Comparison of ENCODE assay signal across 13 cellular contexts in genomic region chr11:126477526-126478275, GRCh38.
DNase-seq lines count a peak whose midpoint lies in the region; ATAC-seq, FAIRE-seq and TF ChIP-seq lines count a peak whose summit lies in the region.
"Had no signal": no experiment of that assay in that cellular context is flagged by ENCODE, and none has a peak within 500 bp of the region (broad histone marks: within the 10 kb centered on the region; RNA-seq: fewer than 3 reads in every experiment).

No MANE protein-coding gene starts in this region.

- no peaks in the 10 kb centered on the region for H4K20me1 ChIP-seq in GM12878 (ENCODE audit: control insufficient read depth, insufficient read depth)

- CTCF ChIA-PET in CD8-positive, alpha-beta memory T cell (lab: Charles Lee) = interaction anchor here (1.2 to 3.4 kb wide), 2 partner anchors 37 to 167 kb away, joined by 4 to 39 read pairs; no protein-coding TSS in a partner anchor
- CTCF ChIA-PET in GM12878 (lab: Yijun Ruan, JAX) = interaction anchor here (0.7 to 1.0 kb wide), 3 partner anchors 35 to 167 kb away, joined by 3 to 6 read pairs (median 4); no protein-coding TSS in a partner anchor

- peak overlapping the region in 6 of 7 donors; percentile 20 to 82 (median 62) for H3K4me3 Mint-ChIP-seq in CD8-positive, alpha-beta memory T cell

- SMC1A ChIA-PET in GM12878 (lab: Charles Lee; ENCODE audit: uncharacterized antibody, unreplicated experiment) = interaction anchor here (4.3 kb wide), 1 partner anchor 168 kb away, joined by 78 read pairs; no protein-coding TSS in a partner anchor

- H3K9me3 ChIP-seq in CD8-positive, alpha-beta memory T cell (ENCODE audit: low read length) = no peaks in the 10 kb centered on the region
- no peaks in the 10 kb centered on the region for H3K9me3 ChIP-seq in GM12878 (replicated peaks; ENCODE audit: control insufficient read depth, insufficient read depth, low read length)
- H3K9me3 ChIP-seq: SJCRH30 had no signal

- no peak for DNase-seq in CD8-positive, alpha-beta memory T cell
- DNase-seq in GF-D8 (lab: John Stamatoyannopoulos, UW) = peak; percentile 60
- DNase-seq in NCI-H510A (lab: John Stamatoyannopoulos, UW) = peak; percentile 82
- DNase-seq in GM12878 (ENCODE audit: low read depth, low spot score) = no peak
- DNase-seq in CD1c-positive myeloid dendritic cell (ENCODE audit: extremely low spot score) = no peak
- DNase-seq in NCI-H2196 (lab: John Stamatoyannopoulos, UW; ENCODE audit: unreplicated experiment) = no peak
- DNase-seq: kidney, NCI-H446 treated with DMSO at 0.1 percent for 48 hours, SJCRH30 had no signal

- peak overlapping the region in 5 of 8 donors; percentile 39 to 92 (median 88) for H3K27ac Mint-ChIP-seq in CD8-positive, alpha-beta memory T cell

- peaks cover 15 to 28% (median 25%) of the 10 kb centered on the region in 3 donors for H3K4me1 Mint-ChIP-seq in CD8-positive, alpha-beta memory T cell

- no peak overlapping the region for H3K27ac ChIP-seq in CD8-positive, alpha-beta memory T cell (ENCODE audit: low read depth, low read length)
- H3K27ac ChIP-seq in GM12878 (ENCODE audit: control insufficient read depth, insufficient read depth) = no peak overlapping the region
- H3K27ac ChIP-seq: cardiac muscle cell, SJCRH30 had no signal

- H3K36me3 Mint-ChIP-seq in CD8-positive, alpha-beta memory T cell = no peaks in the 10 kb centered on the region

- no peaks in the 10 kb centered on the region for H3K36me3 ChIP-seq in CD8-positive, alpha-beta memory T cell (ENCODE audit: insufficient read depth, low read length)
- H3K36me3 ChIP-seq in GM12878 (ENCODE audit: control insufficient read depth in 2 of 2, insufficient read depth in 2 of 2, low read length in 1 of 2) = no peaks in the 10 kb centered on the region
- H3K36me3 ChIP-seq: cardiac muscle cell, SJCRH30 had no signal

- H2AFZ ChIP-seq in GM12878 (ENCODE audit: control insufficient read depth, low read depth, low read length) = peak overlapping the region; percentile 51

- no peak for TF ChIP-seq EP300 in GM12878 (IDR thresholded peaks at IDR 0.05; ENCODE audit: borderline replicate concordance in 1 of 2, control insufficient read depth in 1 of 2, low read depth in 2 of 2, low read length in 2 of 2)

- RAD21 ChIA-PET in GM12878 (lab: Charles Lee; ENCODE audit: unreplicated experiment) = no interaction called here

- TF ChIP-seq POLR2A in GM12878 (IDR thresholded peaks at IDR 0.05; ENCODE audit: low read depth, low read length) = no peak

- peaks cover 0 to 3% of the 10 kb centered on the region in 2 donors for H3K27me3 Mint-ChIP-seq in CD8-positive, alpha-beta memory T cell

- H3K4me2 ChIP-seq in GM12878 (ENCODE audit: control insufficient read depth, insufficient read depth) = peak overlapping the region; percentile 44

- no peak for FAIRE-seq in GM12878 (lab: Jason Lieb, UNC)
- FAIRE-seq: kidney had no signal

- POLR2A ChIA-PET in CD8-positive, alpha-beta memory T cell (lab: Charles Lee) = no interaction called here
- POLR2A ChIA-PET in GM12878 (lab: Charles Lee) = no interaction called here

- H3K4me3 ChIP-seq in CD8-positive, alpha-beta memory T cell (ENCODE audit: low read length) = no peak overlapping the region
- no peak overlapping the region for H3K4me3 ChIP-seq in GM12878
- H3K4me3 ChIP-seq: cardiac muscle cell, SJCRH30, skin epidermis had no signal

- TF ChIP-seq RAD21 in GM12878 (IDR thresholded peaks at IDR 0.05; ENCODE audit: insufficient read depth, low read depth, low read length) = no peak

- peak; percentile 43 for ATAC-seq in GM12878
- no peak for ATAC-seq in GM21515 (IDR thresholded peaks at IDR 0.05; ENCODE audit: unreplicated experiment)
- no peak for ATAC-seq in HG03378 (IDR thresholded peaks at IDR 0.05; ENCODE audit: unreplicated experiment)

- no TSS peak for BruUV-seq in GM12878 (replicated peaks; lab: Mats Ljungman, UMichigan)

- in situ Hi-C loops in GM12878 (cut with MboI) = no loop called here

- no peak overlapping the region for H3K9ac ChIP-seq in GM12878 (ENCODE audit: control insufficient read depth, insufficient read depth, low read length)

- H3K79me2 ChIP-seq in GM12878 (ENCODE audit: control insufficient read depth, insufficient read depth, low read length) = no peaks in the 10 kb centered on the region

- H3K9me3 Mint-ChIP-seq in CD8-positive, alpha-beta memory T cell = no peaks in the 10 kb centered on the region

- WGBS in GM12878 (ENCODE audit: insufficient coverage, insufficient replicate concordance, low lambda C conversion rate, missing lambda C conversion rate) = 17% methylated on average over 15 of the region's 15 CpGs

- intact Hi-C loops in GM12878 (cut with micrococcal nuclease; ENCODE audit: unreplicated experiment) = no loop called here

- peaks cover 10% of the 10 kb centered on the region for H3K4me1 ChIP-seq in CD8-positive, alpha-beta memory T cell (ENCODE audit: insufficient read depth, low read length)
- H3K4me1 ChIP-seq in GM12878 (ENCODE audit: control insufficient read depth, insufficient read depth, low read length) = peaks cover 8% of the 10 kb centered on the region

- H3K27me3 ChIP-seq in CD8-positive, alpha-beta memory T cell (ENCODE audit: insufficient read depth, low read length, poor library complexity, severe bottlenecking) = no peaks in the 10 kb centered on the region
- H3K27me3 ChIP-seq in GM12878 (replicated peaks in 1 of 2; ENCODE audit: control insufficient read depth in 2 of 2, insufficient read depth in 2 of 2, low read length in 1 of 2) = no peaks in the 10 kb centered on the region
- H3K27me3 ChIP-seq: cardiac muscle cell, SJCRH30 had no signal

- TF ChIP-seq CTCF in GM12878 (IDR thresholded peaks at IDR 0.05 in 2 of 3, conservative IDR thresholded peaks at IDR 0.05 in 1 of 3; ENCODE audit: control insufficient read depth in 2 of 3, extremely low read depth in 1 of 3, insufficient read depth in 1 of 3, low read depth in 3 of 3, low read length in 3 of 3) = no peak

TF ChIP-seq in GM12878, 131 proteins besides CTCF, POLR2A, EP300 and RAD21:
- TF ChIP-seq CBX3 (IDR thresholded peaks at IDR 0.05; ENCODE audit: borderline replicate concordance, low read depth) = no peak
- TF ChIP-seq BMI1 (IDR thresholded peaks at IDR 0.05; ENCODE audit: borderline replicate concordance) = no peak
- no peak for TF ChIP-seq SUPT20H (IDR thresholded peaks at IDR 0.05; ENCODE audit: borderline replicate concordance, control insufficient read depth, low read depth, low read length)
- TF ChIP-seq NBN (IDR thresholded peaks at IDR 0.05) = no peak
- TF ChIP-seq MXI1 (IDR thresholded peaks at IDR 0.05; ENCODE audit: low read depth, low read length) = no peak
- TF ChIP-seq, protein P1, sequence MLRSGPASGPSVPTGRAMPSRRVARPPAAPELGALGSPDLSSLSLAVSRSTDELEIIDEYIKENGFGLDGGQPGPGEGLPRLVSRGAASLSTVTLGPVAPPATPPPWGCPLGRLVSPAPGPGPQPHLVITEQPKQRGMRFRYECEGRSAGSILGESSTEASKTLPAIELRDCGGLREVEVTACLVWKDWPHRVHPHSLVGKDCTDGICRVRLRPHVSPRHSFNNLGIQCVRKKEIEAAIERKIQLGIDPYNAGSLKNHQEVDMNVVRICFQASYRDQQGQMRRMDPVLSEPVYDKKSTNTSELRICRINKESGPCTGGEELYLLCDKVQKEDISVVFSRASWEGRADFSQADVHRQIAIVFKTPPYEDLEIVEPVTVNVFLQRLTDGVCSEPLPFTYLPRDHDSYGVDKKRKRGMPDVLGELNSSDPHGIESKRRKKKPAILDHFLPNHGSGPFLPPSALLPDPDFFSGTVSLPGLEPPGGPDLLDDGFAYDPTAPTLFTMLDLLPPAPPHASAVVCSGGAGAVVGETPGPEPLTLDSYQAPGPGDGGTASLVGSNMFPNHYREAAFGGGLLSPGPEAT (IDR thresholded peaks at IDR 0.05; ENCODE audit: low read depth) = no peak
- TF ChIP-seq MTA3 (IDR thresholded peaks at IDR 0.05; ENCODE audit: borderline replicate concordance, low read length) = no peak
- TF ChIP-seq CHD2 (IDR thresholded peaks at IDR 0.05; ENCODE audit: borderline replicate concordance, low read depth, low read length) = no peak
- no peak for TF ChIP-seq FOXM1 (IDR thresholded peaks at IDR 0.05; ENCODE audit: low read depth, low read length)
- TF ChIP-seq, protein P2, sequence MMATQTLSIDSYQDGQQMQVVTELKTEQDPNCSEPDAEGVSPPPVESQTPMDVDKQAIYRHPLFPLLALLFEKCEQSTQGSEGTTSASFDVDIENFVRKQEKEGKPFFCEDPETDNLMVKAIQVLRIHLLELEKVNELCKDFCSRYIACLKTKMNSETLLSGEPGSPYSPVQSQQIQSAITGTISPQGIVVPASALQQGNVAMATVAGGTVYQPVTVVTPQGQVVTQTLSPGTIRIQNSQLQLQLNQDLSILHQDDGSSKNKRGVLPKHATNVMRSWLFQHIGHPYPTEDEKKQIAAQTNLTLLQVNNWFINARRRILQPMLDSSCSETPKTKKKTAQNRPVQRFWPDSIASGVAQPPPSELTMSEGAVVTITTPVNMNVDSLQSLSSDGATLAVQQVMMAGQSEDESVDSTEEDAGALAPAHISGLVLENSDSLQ (IDR thresholded peaks at IDR 0.05) = no peak

Comparison
In these comparisons a context has a peak if more than half of its experiments do, and no peak if none do; other contexts are left out.
1. DNase-seq: peak in GF-D8 (single experiment) and NCI-H510A (single experiment); none in CD8-positive, alpha-beta memory T cell (0 of 5), GM12878 (single experiment), CD1c-positive myeloid dendritic cell (single experiment) and NCI-H2196 (single experiment).